Comparison of ENCODE assay signal across 1 cellular context in the genomic region with DNA sequence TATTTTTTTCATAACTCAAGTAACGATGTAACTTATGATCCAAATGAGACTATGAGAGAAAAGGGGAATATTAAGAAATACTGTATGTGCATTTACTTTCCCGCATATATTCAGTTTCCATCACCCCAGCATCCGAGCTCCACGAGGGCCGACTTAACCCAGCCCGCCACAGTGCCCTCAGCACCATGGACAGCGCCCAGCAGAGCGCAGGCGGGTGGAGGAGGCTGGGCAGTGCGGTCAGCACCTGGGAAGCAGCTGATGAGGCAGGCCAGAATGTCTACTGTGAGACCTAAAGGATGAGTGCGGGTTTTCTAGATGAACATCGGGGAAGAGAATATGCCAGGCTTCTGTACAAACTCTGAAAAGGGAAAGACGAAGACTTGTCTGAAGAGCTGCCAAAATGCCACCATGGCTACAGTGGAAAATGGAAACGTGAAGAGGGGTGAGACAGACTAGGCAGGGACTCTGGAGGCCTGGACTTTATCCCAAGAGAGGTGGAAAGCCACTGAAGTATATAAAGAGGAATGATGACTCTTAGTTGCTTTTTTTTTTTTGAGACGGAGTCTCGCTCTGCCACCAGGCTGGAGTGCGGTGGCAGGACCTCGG.
TF ChIP-seq lines count a peak whose summit lies in the region.

No MANE protein-coding gene starts in this region.

TF ChIP-seq in K562, 482 proteins besides CTCF, POLR2A, EP300 and RAD21 (continued from another document and continues in another):
- TF ChIP-seq, protein P1, sequence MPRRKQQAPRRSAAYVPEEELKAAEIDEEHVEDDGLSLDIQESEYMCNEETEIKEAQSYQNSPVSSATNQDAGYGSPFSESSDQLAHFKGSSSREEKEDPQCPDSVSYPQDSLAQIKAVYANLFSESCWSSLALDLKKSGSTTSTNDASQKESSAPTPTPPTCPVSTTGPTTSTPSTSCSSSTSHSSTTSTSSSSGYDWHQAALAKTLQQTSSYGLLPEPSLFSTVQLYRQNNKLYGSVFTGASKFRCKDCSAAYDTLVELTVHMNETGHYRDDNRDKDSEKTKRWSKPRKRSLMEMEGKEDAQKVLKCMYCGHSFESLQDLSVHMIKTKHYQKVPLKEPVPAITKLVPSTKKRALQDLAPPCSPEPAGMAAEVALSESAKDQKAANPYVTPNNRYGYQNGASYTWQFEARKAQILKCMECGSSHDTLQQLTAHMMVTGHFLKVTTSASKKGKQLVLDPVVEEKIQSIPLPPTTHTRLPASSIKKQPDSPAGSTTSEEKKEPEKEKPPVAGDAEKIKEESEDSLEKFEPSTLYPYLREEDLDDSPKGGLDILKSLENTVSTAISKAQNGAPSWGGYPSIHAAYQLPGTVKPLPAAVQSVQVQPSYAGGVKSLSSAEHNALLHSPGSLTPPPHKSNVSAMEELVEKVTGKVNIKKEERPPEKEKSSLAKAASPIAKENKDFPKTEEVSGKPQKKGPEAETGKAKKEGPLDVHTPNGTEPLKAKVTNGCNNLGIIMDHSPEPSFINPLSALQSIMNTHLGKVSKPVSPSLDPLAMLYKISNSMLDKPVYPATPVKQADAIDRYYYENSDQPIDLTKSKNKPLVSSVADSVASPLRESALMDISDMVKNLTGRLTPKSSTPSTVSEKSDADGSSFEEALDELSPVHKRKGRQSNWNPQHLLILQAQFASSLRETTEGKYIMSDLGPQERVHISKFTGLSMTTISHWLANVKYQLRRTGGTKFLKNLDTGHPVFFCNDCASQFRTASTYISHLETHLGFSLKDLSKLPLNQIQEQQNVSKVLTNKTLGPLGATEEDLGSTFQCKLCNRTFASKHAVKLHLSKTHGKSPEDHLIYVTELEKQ (CRISPR knock-in tag; IDR thresholded peaks at IDR 0.05) = no peak
- TF ChIP-seq ZKSCAN3 (CRISPR knock-in tag; IDR thresholded peaks at IDR 0.05) = no peak
- TF ChIP-seq SMARCA4 (IDR thresholded peaks at IDR 0.05) = no peak
- no peak for TF ChIP-seq TCF7L2 (IDR thresholded peaks at IDR 0.05; ENCODE audit: low read depth, low read length)
- TF ChIP-seq RBFOX2 (IDR thresholded peaks at IDR 0.05; ENCODE audit: low read depth, low read length) = no peak
- TF ChIP-seq, protein P2, sequence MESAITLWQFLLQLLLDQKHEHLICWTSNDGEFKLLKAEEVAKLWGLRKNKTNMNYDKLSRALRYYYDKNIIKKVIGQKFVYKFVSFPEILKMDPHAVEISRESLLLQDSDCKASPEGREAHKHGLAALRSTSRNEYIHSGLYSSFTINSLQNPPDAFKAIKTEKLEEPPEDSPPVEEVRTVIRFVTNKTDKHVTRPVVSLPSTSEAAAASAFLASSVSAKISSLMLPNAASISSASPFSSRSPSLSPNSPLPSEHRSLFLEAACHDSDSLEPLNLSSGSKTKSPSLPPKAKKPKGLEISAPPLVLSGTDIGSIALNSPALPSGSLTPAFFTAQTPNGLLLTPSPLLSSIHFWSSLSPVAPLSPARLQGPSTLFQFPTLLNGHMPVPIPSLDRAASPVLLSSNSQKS (CRISPR knock-in tag; IDR thresholded peaks at IDR 0.05) = no peak
- no peak for TF ChIP-seq PYGO2 (tag; IDR thresholded peaks at IDR 0.05)
- no peak for TF ChIP-seq TBL1XR1 (IDR thresholded peaks at IDR 0.05; ENCODE audit: low read length in 2 of 2)
- TF ChIP-seq, protein P3, sequence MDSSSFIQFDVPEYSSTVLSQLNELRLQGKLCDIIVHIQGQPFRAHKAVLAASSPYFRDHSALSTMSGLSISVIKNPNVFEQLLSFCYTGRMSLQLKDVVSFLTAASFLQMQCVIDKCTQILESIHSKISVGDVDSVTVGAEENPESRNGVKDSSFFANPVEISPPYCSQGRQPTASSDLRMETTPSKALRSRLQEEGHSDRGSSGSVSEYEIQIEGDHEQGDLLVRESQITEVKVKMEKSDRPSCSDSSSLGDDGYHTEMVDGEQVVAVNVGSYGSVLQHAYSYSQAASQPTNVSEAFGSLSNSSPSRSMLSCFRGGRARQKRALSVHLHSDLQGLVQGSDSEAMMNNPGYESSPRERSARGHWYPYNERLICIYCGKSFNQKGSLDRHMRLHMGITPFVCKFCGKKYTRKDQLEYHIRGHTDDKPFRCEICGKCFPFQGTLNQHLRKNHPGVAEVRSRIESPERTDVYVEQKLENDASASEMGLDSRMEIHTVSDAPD (CRISPR knock-in tag; IDR thresholded peaks at IDR 0.05) = no peak
- TF ChIP-seq ZC3H8 (IDR thresholded peaks at IDR 0.05) = no peak
- TF ChIP-seq KDM1A (IDR thresholded peaks at IDR 0.05) = no peak
- TF ChIP-seq MLX (CRISPR knock-in tag; conservative IDR thresholded peaks at IDR 0.05) = no peak
- no peak for TF ChIP-seq HNRNPUL1 (IDR thresholded peaks at IDR 0.05; ENCODE audit: low read length)
- TF ChIP-seq CEBPZ (IDR thresholded peaks at IDR 0.05; ENCODE audit: borderline replicate concordance, low read depth, low read length) = no peak
- no peak for TF ChIP-seq ZBTB8A (IDR thresholded peaks at IDR 0.05; ENCODE audit: partially characterized antibody)
- TF ChIP-seq ZNF41 (CRISPR knock-in tag; conservative IDR thresholded peaks at IDR 0.05) = no peak
- TF ChIP-seq PRMT5 (CRISPR knock-in tag; IDR thresholded peaks at IDR 0.05) = peak; percentile 97
- TF ChIP-seq RERE (CRISPR knock-in tag; IDR thresholded peaks at IDR 0.05; ENCODE audit: borderline replicate concordance) = no peak
- no peak for TF ChIP-seq HDAC8 (tag; IDR thresholded peaks at IDR 0.05)
- TF ChIP-seq MTF1 (CRISPR knock-in tag; IDR thresholded peaks at IDR 0.05; ENCODE audit: borderline replicate concordance) = no peak
- TF ChIP-seq ZNF140 (CRISPR knock-in tag; IDR thresholded peaks at IDR 0.05) = no peak
- no peak for TF ChIP-seq PHB2 (IDR thresholded peaks at IDR 0.05; ENCODE audit: low read depth)
- no peak for TF ChIP-seq TEAD2 (tag; IDR thresholded peaks at IDR 0.05)
- no peak for TF ChIP-seq EWSR1 (IDR thresholded peaks at IDR 0.05; ENCODE audit: borderline replicate concordance, low read depth, partially characterized antibody)
- TF ChIP-seq ZNF699 (CRISPR knock-in tag; IDR thresholded peaks at IDR 0.05; ENCODE audit: insufficient replicate concordance) = no peak
- TF ChIP-seq, protein P4, sequence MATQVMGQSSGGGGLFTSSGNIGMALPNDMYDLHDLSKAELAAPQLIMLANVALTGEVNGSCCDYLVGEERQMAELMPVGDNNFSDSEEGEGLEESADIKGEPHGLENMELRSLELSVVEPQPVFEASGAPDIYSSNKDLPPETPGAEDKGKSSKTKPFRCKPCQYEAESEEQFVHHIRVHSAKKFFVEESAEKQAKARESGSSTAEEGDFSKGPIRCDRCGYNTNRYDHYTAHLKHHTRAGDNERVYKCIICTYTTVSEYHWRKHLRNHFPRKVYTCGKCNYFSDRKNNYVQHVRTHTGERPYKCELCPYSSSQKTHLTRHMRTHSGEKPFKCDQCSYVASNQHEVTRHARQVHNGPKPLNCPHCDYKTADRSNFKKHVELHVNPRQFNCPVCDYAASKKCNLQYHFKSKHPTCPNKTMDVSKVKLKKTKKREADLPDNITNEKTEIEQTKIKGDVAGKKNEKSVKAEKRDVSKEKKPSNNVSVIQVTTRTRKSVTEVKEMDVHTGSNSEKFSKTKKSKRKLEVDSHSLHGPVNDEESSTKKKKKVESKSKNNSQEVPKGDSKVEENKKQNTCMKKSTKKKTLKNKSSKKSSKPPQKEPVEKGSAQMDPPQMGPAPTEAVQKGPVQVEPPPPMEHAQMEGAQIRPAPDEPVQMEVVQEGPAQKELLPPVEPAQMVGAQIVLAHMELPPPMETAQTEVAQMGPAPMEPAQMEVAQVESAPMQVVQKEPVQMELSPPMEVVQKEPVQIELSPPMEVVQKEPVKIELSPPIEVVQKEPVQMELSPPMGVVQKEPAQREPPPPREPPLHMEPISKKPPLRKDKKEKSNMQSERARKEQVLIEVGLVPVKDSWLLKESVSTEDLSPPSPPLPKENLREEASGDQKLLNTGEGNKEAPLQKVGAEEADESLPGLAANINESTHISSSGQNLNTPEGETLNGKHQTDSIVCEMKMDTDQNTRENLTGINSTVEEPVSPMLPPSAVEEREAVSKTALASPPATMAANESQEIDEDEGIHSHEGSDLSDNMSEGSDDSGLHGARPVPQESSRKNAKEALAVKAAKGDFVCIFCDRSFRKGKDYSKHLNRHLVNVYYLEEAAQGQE (CRISPR knock-in tag; IDR thresholded peaks at IDR 0.05; ENCODE audit: low read depth) = peak; percentile 98
- TF ChIP-seq, protein P5, sequence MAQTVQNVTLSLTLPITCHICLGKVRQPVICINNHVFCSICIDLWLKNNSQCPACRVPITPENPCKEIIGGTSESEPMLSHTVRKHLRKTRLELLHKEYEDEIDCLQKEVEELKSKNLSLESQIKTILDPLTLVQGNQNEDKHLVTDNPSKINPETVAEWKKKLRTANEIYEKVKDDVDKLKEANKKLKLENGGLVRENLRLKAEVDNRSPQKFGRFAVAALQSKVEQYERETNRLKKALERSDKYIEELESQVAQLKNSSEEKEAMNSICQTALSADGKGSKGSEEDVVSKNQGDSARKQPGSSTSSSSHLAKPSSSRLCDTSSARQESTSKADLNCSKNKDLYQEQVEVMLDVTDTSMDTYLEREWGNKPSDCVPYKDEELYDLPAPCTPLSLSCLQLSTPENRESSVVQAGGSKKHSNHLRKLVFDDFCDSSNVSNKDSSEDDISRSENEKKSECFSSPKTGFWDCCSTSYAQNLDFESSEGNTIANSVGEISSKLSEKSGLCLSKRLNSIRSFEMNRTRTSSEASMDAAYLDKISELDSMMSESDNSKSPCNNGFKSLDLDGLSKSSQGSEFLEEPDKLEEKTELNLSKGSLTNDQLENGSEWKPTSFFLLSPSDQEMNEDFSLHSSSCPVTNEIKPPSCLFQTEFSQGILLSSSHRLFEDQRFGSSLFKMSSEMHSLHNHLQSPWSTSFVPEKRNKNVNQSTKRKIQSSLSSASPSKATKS (CRISPR knock-in tag; IDR thresholded peaks at IDR 0.05) = no peak
- no peak for TF ChIP-seq ZNF583 (CRISPR knock-in tag; IDR thresholded peaks at IDR 0.05)
- TF ChIP-seq ZNF830 (CRISPR knock-in tag; IDR thresholded peaks at IDR 0.05) = no peak
- TF ChIP-seq ZNF197 (CRISPR knock-in tag; IDR thresholded peaks at IDR 0.05; ENCODE audit: low read depth) = no peak
- TF ChIP-seq ZNF785 (CRISPR knock-in tag; IDR thresholded peaks at IDR 0.05) = no peak
- TF ChIP-seq HLTF (IDR thresholded peaks at IDR 0.05) = no peak
- no peak for TF ChIP-seq ZBTB7A (IDR thresholded peaks at IDR 0.05; ENCODE audit: borderline replicate concordance, control insufficient read depth, low read depth, low read length)
- TF ChIP-seq FOXP1 (CRISPR knock-in tag; IDR thresholded peaks at IDR 0.05) = no peak
- TF ChIP-seq CBX8 (IDR thresholded peaks at IDR 0.05; ENCODE audit: borderline replicate concordance, extremely low read depth, low read depth, low read length, poor library complexity, severe bottlenecking) = no peak
- no peak for TF ChIP-seq SMAD1 (IDR thresholded peaks at IDR 0.05; ENCODE audit: low read depth, low read length, partially characterized antibody)
